In genomic region chr1:217090073-217090911, GRCh38 we compare ENCODE assay signal across 7 cellular contexts.
A peak's percentile ranks its signal among the peaks of the same experiment; 100 is the strongest.
DNase-seq lines count a peak whose midpoint lies in the region; ATAC-seq, FAIRE-seq and TF ChIP-seq lines count a peak whose summit lies in the region.

No MANE protein-coding gene starts in this region.

- in situ Hi-C loops in GM13977 (cut with MboI; ENCODE audit: low pct_unique_long_range_greater_than_20kb, low sequenced_read_pairs, unreplicated experiment) = no loop called here

- CTCF ChIA-PET in HEK293T (lab: Yijun Ruan, JAX) = no interaction called here

- H3K27me3 Mint-ChIP-seq in stimulated activated memory B cell treated with anti-CD40 and anti-IgM and Interleukin-4, amounts not matched to agents 10 μg/mL and 1 μg/mL and 100 μg/mL, for 72 hours = peaks cover 51% of the 10 kb centered on the region

- H3K36me3 Mint-ChIP-seq in stimulated activated memory B cell treated with anti-CD40 and anti-IgM and Interleukin-4, amounts not matched to agents 10 μg/mL and 1 μg/mL and 100 μg/mL, for 72 hours = no peaks in the 10 kb centered on the region

- POLR2A ChIA-PET in HEK293T (lab: Yijun Ruan, JAX) = no interaction called here

- TF ChIP-seq CTCF in kidney (IDR thresholded peaks at IDR 0.05; ENCODE audit: borderline replicate concordance, extremely low read depth, insufficient read depth) (no peak), GM13977 (IDR thresholded peaks at IDR 0.05; ENCODE audit: extremely low read depth, insufficient read depth, missing control alignments) (no peak)

- no peak overlapping the region for H3K27ac Mint-ChIP-seq in stimulated activated memory B cell treated with anti-CD40 and anti-IgM and Interleukin-4, amounts not matched to agents 10 μg/mL and 1 μg/mL and 100 μg/mL, for 72 hours

- no peak for FAIRE-seq in kidney (lab: Jason Lieb, UNC)

- peaks cover 3 to 25% of the 10 kb centered on the region in 2 donors for H3K4me1 ChIP-seq in kidney (ENCODE audit: control insufficient read depth in 1 of 2, insufficient read depth in 1 of 2, low read depth in 1 of 2, low read length in 2 of 2)

- peak overlapping the region; percentile 78 to 89 for H3K27ac ChIP-seq in kidney (ENCODE audit: low read depth in 2 of 2, low read length in 2 of 2)

- intact Hi-C loops in kidney (cut with DNase I) = no loop called here

- no peaks in the 10 kb centered on the region for H3K4me1 Mint-ChIP-seq in stimulated activated memory B cell treated with anti-CD40 and anti-IgM and Interleukin-4, amounts not matched to agents 10 μg/mL and 1 μg/mL and 100 μg/mL, for 72 hours

- H3K9me3 ChIP-seq in kidney (ENCODE audit: control insufficient read depth in 1 of 2, low read length in 2 of 2) = no peaks in the 10 kb centered on the region

- H3K4me3 Mint-ChIP-seq in stimulated activated memory B cell treated with anti-CD40 and anti-IgM and Interleukin-4, amounts not matched to agents 10 μg/mL and 1 μg/mL and 100 μg/mL, for 72 hours = peak overlapping the region; percentile 26

- DNase-seq in NCI-H1092 treated with DMSO at 0.1 percent for 48 hours (lab: John Stamatoyannopoulos, UW) (peak; percentile 87), astrocyte of the hippocampus (ENCODE audit: low read depth, low spot score) (peak; percentile 37), kidney (no peak), HEK293T (ENCODE audit: extremely low spot score) (no peak), GM13977 (ENCODE audit: low spot score) (no peak)
- DNase-seq in activated CD4-positive, CD25-positive, alpha-beta regulatory T cell treated with anti-CD3 and anti-CD28 coated beads, Interleukin-2, amount 50 U/mL, for 72 hours = no peak

- H3K36me3 ChIP-seq in kidney (ENCODE audit: control insufficient read depth in 1 of 2, insufficient read depth in 2 of 2, low read length in 2 of 2) = no peaks in the 10 kb centered on the region

- H3K9me3 Mint-ChIP-seq in stimulated activated memory B cell treated with anti-CD40 and anti-IgM and Interleukin-4, amounts not matched to agents 10 μg/mL and 1 μg/mL and 100 μg/mL, for 72 hours = no peaks in the 10 kb centered on the region

- H3K9ac ChIP-seq in kidney (ENCODE audit: low read length in 2 of 2) = peak overlapping the region; percentile 43 to 65

- peak overlapping the region; percentile 43 to 75 for H3K4me3 ChIP-seq in kidney (ENCODE audit: low read length in 2 of 2)

- ATAC-seq in stimulated activated memory B cell treated with anti-CD40 and anti-IgM and Interleukin-4, amounts not matched to agents 10 μg/mL and 1 μg/mL and 100 μg/mL, for 72 hours = no peak

TF ChIP-seq in HEK293T, 16 proteins besides CTCF, POLR2A, EP300 and RAD21:
- TF ChIP-seq NFRKB (IDR thresholded peaks at IDR 0.05) (no peak), L3MBTL2 (conservative IDR thresholded peaks at IDR 0.05) (no peak), ARNT (IDR thresholded peaks at IDR 0.05) (no peak), CTBP1 (IDR thresholded peaks at IDR 0.05; ENCODE audit: borderline replicate concordance) (no peak), LEF1 (IDR thresholded peaks at IDR 0.05; ENCODE audit: borderline replicate concordance) (no peak), TARDBP (IDR thresholded peaks at IDR 0.05) (no peak), FOXK2 (IDR thresholded peaks at IDR 0.05) (no peak), ELF4 (IDR thresholded peaks at IDR 0.05) (no peak), BHLHE40 (IDR thresholded peaks at IDR 0.05; ENCODE audit: borderline replicate concordance) (no peak), ZNF384 (IDR thresholded peaks at IDR 0.05) (no peak)

Comparison
In these comparisons a context has a peak if more than half of its experiments do, and no peak if none do; other contexts are left out.
1. DNase-seq: peak in NCI-H1092 treated with DMSO at 0.1 percent for 48 hours (single experiment) and astrocyte of the hippocampus (single experiment); none in kidney (single experiment), HEK293T (single experiment), GM13977 (single experiment) and activated CD4-positive, CD25-positive, alpha-beta regulatory T cell treated with anti-CD3 and anti-CD28 coated beads, Interleukin-2, amount 50 U/mL, for 72 hours (single experiment).